In the genomic region with DNA sequence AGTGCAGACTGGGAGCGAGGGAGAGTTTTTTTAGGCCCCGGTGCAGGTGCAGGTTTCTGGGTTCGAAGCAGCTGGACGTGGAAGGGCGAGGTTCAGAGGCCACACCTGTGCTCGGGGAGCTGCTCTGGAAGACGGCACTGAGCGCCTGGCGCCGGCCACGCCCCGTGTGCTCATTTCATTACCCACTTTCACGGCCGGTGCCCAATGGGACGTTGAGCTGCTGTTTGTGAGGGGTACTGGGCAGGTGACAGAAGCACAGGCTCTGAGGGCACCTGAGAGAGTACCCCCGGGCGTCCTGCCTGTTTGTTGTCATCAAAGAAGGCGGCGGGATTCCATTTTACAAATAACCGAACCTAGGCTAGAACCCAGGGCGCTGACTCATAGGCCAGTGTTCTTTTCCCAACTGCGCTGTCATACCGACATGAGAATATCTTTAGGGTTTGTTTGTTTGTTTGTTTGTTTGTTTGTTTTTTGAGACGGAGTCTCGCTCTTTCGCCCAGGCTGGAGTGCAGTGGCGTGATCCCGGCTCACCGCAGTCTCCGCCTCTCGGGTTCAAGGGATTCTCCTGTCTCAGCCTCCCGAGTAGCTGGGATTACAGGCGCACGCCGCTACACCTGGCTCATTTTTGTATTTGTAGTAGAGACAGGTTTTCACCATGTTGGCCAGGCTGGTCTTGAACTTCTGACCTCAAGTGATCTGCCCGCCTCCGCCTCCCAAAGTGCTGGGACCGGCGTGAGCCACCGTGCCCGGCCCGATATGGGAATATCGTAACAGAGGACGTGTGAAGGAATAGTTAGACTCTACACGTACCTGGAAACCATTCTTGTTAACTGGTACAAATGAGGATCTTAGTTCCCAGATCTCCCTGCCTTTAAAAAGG, we compare ENCODE assay signal across 8 cellular contexts. TPM values are rescaled to one million over a fixed set of nuclear protein-coding genes. Genes with fewer than 3 reads are reported as not detected.
DNase-seq lines count a peak whose midpoint lies in the region; ATAC-seq, FAIRE-seq and TF ChIP-seq lines count a peak whose summit lies in the region.

No MANE protein-coding gene starts in this region.

- FAIRE-seq in urothelium cell line (lab: Jason Lieb, UNC) = no peak

- peak overlapping the region; percentile 69 for H3K27ac Mint-ChIP-seq in Caco-2 (ENCODE audit: unreplicated experiment)
- no peak overlapping the region for H3K27ac Mint-ChIP-seq in endothelial cell (ENCODE audit: unreplicated experiment)
- no peak overlapping the region for H3K27ac Mint-ChIP-seq in nephron

- DNase-seq in Caco-2 = peak; percentile 66 to 74
- DNase-seq in LoVo (ENCODE audit: low spot score) = peak; percentile 62
- peak; percentile 37 for DNase-seq in activated CD4-positive, alpha-beta T cell treated with anti-CD3 and anti-CD28 coated beads, Interleukin-2, amount 50 U/mL, for 1 hour
- no peak for DNase-seq in endothelial cell (ENCODE audit: low spot score)
- DNase-seq in urothelium cell line (ENCODE audit: low spot score) = peak; percentile 56
- no peak for DNase-seq in SIG-M5 (lab: John Stamatoyannopoulos, UW)

- TF ChIP-seq CTCF in Caco-2 (IDR thresholded peaks at IDR 0.05; ENCODE audit: insufficient read depth in 1 of 2, low read depth in 1 of 2, low read length in 1 of 2, severe bottlenecking in 1 of 2, unreplicated experiment in 1 of 2) (no peak), endothelial cell (IDR thresholded peaks at IDR 0.05; ENCODE audit: unreplicated experiment) (no peak), nephron (IDR thresholded peaks at IDR 0.05; ENCODE audit: unreplicated experiment in 3 of 3) (no peak)

- BruUV-seq in Caco-2 (replicated peaks; lab: Mats Ljungman, UMichigan) = TSS peak; percentile 18

- H3K9me3 ChIP-seq in Caco-2 = peaks cover 4% of the 10 kb centered on the region; the same call in 1 of the 2 replicates

- peaks cover 14% of the 10 kb centered on the region; the same call in 1 of the 2 replicates for H3K4me1 ChIP-seq in Caco-2

- H3K4me3 ChIP-seq in Caco-2 (ENCODE audit: low read depth, low read length) = peak overlapping the region; percentile 84

- POLR2A ChIA-PET in Caco-2 (lab: Charles Lee) = interaction anchor here (0.7 kb wide), 2 partner anchors 52 to 97 kb away, joined by 3 read pairs; no protein-coding TSS in a partner anchor

- H3K4me1 Mint-ChIP-seq in Caco-2 (ENCODE audit: low read depth, unreplicated experiment) (peaks cover 7% of the 10 kb centered on the region), endothelial cell (ENCODE audit: unreplicated experiment) (peaks cover 2% of the 10 kb centered on the region), nephron (peaks cover 6% of the 10 kb centered on the region)

- H3K4me3 Mint-ChIP-seq in Caco-2 (ENCODE audit: unreplicated experiment) = peak overlapping the region; percentile 83
- peak overlapping the region; percentile 97 for H3K4me3 Mint-ChIP-seq in endothelial cell (ENCODE audit: unreplicated experiment)
- peak overlapping the region; percentile 93 to 99 (median 98) for H3K4me3 Mint-ChIP-seq in nephron

- intact Hi-C loops in Caco-2 (cut with micrococcal nuclease; ENCODE audit: unreplicated experiment) = loop anchor here (1.0 to 2.0 kb wide), 3 partner anchors 44 to 73 kb away; no protein-coding TSS in a partner anchor

- H3K27me3 ChIP-seq in Caco-2 (replicated peaks; ENCODE audit: control insufficient read depth, insufficient read depth, low read length) = no peaks in the 10 kb centered on the region

- CTCF ChIA-PET in Caco-2 (lab: Charles Lee) = interaction anchor here (0.6 to 1.1 kb wide), 5 partner anchors 28 to 434 kb away, joined by 3 to 6 read pairs (median 3); a partner anchor contains a TSS

- H3K9me3 Mint-ChIP-seq in Caco-2 (ENCODE audit: unreplicated experiment) (no peaks in the 10 kb centered on the region), endothelial cell (ENCODE audit: unreplicated experiment) (no peaks in the 10 kb centered on the region), nephron (no peaks in the 10 kb centered on the region)

- ATAC-seq in GM21390 (IDR thresholded peaks at IDR 0.05; ENCODE audit: unreplicated experiment) = peak; percentile 31

- H3K27me3 Mint-ChIP-seq in Caco-2 (ENCODE audit: insufficient read depth, unreplicated experiment) (no peaks in the 10 kb centered on the region), endothelial cell (ENCODE audit: unreplicated experiment) (peaks cover 2% of the 10 kb centered on the region), nephron (ENCODE audit: low read depth) (peaks cover 4% of the 10 kb centered on the region)

- H3K36me3 ChIP-seq in Caco-2 (ENCODE audit: control insufficient read depth, insufficient read depth, low read length) = peaks cover 3% of the 10 kb centered on the region

- H3K36me3 Mint-ChIP-seq in Caco-2 (ENCODE audit: insufficient read depth, unreplicated experiment) (peaks cover 16% of the 10 kb centered on the region), endothelial cell (ENCODE audit: low read depth, unreplicated experiment) (no peaks in the 10 kb centered on the region), nephron (ENCODE audit: low read depth) (no peaks in the 10 kb centered on the region)

RNA-seq across cellular contexts. Expression of a gene that starts 16.6 kb away (rescaled TPM):
- total RNA-seq in Caco-2 (2022) (37.6 and 45.0 TPM in 2 replicates), endothelial cell (ENCODE audit: unreplicated experiment) (17.1 TPM)

Comparison
In these comparisons a context has a peak if more than half of its experiments do, and no peak if none do; other contexts are left out.
1. DNase-seq: peak in Caco-2 (2 of 2), LoVo (single experiment), activated CD4-positive, alpha-beta T cell treated with anti-CD3 and anti-CD28 coated beads, Interleukin-2, amount 50 U/mL, for 1 hour (single experiment) and urothelium cell line (single experiment); none in endothelial cell (single experiment) and SIG-M5 (single experiment).
2. Peak in every context shown above with its lines, with median percentiles within 50 percentile points of each other: H3K4me3 Mint-ChIP-seq.